ENCODE assay signal across 1 cellular context in the genomic region with DNA sequence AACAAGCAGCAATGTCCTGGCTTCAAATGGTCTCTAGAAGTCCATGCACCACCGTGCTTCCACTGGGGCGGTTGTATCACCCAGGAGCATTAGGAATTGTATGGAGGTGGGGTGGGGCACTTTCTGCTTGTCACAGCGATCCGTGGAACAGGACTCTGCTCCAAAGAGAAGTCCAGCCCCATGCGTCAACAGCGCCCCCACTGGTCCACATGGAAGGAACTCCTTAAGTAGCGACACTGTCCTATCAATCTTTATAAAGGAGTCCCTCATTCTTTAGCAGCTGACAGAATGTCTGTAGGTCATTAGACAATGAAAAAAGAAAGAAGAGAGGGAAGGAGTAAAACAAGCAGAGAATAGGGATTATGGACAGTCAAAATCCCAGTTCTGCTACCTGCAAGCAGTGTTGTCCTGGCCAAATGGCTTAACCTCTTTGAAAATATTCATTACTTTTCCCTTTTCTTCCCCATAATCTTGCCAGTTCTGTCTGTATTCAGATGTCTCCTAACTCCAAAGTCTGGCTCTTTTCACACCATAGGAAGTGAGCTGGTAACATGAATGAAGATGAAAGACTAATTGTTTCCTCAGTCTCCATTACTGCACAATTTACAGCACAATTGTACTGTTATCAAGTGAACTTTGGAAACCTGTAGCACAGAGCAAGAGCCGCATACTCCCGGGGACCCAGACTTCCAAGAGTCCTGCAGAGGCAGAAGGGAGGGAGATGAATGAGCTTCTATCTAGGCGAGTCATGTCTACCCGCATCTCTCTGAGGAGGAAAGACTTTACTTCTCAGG.
TF ChIP-seq lines count a peak whose summit lies in the region.

No MANE protein-coding gene starts in this region.

TF ChIP-seq in IMR-90, 13 proteins besides CTCF, POLR2A, EP300 and RAD21:
- no peak for TF ChIP-seq RCOR1 (IDR thresholded peaks at IDR 0.05; ENCODE audit: insufficient replicate concordance, low read length)
- no peak for TF ChIP-seq FOS (IDR thresholded peaks at IDR 0.05; ENCODE audit: low read depth, low read length)
- TF ChIP-seq SMC3 (IDR thresholded peaks at IDR 0.05; ENCODE audit: low read depth, low read length): no peak
TF ChIP-seq in IMR-90: peak in this region for 0.
